1 cellular context compared by ENCODE assay signal in the genomic region with DNA sequence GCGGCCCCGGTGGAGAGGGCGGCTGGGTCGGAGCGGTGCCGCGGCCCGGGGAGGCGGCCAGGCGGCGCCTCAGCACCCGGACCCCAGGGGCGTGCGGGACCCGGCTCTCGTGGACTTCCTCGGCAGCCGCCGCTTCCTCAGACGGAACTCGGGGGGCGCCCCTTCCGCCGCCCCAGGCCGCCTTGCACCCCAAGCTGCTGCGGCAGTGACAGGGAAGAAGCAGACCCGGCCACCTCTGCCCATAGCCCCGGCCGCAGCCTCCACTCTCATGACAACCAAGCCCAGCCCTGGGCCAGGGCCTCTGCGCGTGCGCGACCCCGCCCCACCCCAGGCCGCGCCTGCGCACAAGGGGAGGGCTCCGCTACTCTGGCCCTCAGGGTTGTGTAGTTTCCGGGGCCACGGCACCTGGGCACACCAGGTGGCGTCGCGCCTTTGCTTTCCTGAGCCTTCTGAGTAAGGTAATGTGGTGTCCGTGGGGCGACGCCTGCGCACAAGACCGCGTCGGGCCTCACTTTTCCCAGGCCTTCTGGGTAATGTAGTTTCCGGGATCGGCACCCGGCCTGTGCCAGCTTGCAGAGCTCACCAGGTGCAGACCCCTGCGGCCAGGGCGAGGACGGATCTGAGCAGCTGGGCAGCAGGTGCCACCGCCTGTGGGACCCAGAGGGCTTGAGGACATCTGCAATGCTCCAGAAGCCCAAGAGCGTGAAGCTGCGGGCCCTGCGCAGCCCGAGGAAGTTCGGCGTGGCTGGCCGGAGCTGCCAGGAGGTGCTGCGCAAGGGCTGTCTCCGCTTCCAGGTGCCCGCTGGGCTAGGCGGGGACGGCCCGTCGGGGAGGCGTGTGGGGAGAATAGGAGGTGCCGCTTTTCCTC.
A peak's percentile ranks its signal among the peaks of the same experiment; 100 is the strongest.
TF ChIP-seq lines count a peak whose summit lies in the region.

A gene (minus strand): TSS at position 289 of the 868 bp plus-strand sequence. CDS start 4,804 bp downstream, outside the sequence.
A gene with protein sequence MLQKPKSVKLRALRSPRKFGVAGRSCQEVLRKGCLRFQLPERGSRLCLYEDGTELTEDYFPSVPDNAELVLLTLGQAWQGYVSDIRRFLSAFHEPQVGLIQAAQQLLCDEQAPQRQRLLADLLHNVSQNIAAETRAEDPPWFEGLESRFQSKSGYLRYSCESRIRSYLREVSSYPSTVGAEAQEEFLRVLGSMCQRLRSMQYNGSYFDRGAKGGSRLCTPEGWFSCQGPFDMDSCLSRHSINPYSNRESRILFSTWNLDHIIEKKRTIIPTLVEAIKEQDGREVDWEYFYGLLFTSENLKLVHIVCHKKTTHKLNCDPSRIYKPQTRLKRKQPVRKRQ (plus strand): TSS at position 554 of the 868 bp plus-strand sequence. CDS start 128 bp downstream, at position 682.

TF ChIP-seq in HepG2, 621 proteins besides CTCF, POLR2A, EP300 and RAD21 (continued from another document and continues in another):
- TF ChIP-seq ZNF598 (CRISPR knock-in tag; IDR thresholded peaks at IDR 0.05; ENCODE audit: borderline replicate concordance): no peak
- TF ChIP-seq, protein P1, sequence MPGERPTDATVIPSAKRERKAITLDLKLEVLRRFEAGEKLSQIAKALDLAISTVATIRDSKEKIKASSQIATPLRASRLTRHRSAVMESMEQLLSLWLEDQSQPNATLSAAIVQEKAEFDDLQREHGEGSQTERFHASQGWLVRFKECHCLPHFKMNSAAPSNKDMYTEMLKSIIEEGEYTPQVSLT (CRISPR knock-in tag; IDR thresholded peaks at IDR 0.05; ENCODE audit: borderline replicate concordance, low read depth): no peak
- TF ChIP-seq ATAD3A (CRISPR knock-in tag; IDR thresholded peaks at IDR 0.05): no peak
- TF ChIP-seq DMAP1 (CRISPR knock-in tag; IDR thresholded peaks at IDR 0.05): peak; percentile 67; the same call in 1 of the 2 replicates
- TF ChIP-seq, protein P2, sequence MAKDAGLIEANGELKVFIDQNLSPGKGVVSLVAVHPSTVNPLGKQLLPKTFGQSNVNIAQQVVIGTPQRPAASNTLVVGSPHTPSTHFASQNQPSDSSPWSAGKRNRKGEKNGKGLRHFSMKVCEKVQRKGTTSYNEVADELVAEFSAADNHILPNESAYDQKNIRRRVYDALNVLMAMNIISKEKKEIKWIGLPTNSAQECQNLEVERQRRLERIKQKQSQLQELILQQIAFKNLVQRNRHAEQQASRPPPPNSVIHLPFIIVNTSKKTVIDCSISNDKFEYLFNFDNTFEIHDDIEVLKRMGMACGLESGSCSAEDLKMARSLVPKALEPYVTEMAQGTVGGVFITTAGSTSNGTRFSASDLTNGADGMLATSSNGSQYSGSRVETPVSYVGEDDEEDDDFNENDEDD (CRISPR knock-in tag; IDR thresholded peaks at IDR 0.05; ENCODE audit: borderline replicate concordance): peak; percentile 89; the same call in 1 of the 2 replicates
- no peak for TF ChIP-seq ZNF326 (CRISPR knock-in tag; IDR thresholded peaks at IDR 0.05; ENCODE audit: borderline replicate concordance)
- TF ChIP-seq HOXA3 (CRISPR knock-in tag; IDR thresholded peaks at IDR 0.05): peak; percentile 91
- no peak for TF ChIP-seq HNRNPH1 (optimal IDR thresholded peaks at IDR 0.05; ENCODE audit: low read depth, low read length)
- TF ChIP-seq JUNB (CRISPR knock-in tag; IDR thresholded peaks at IDR 0.05; ENCODE audit: borderline replicate concordance): no peak
- no peak for TF ChIP-seq ZNF101 (CRISPR knock-in tag; IDR thresholded peaks at IDR 0.05; ENCODE audit: borderline replicate concordance, low read depth)
- no peak for TF ChIP-seq SNAI1 (CRISPR knock-in tag; IDR thresholded peaks at IDR 0.05; ENCODE audit: borderline replicate concordance)
- no peak; the same call in 1 of the 2 replicates for TF ChIP-seq KMT2A (CRISPR knock-in tag; IDR thresholded peaks at IDR 0.05)
- no peak for TF ChIP-seq ZKSCAN5 (CRISPR knock-in tag; IDR thresholded peaks at IDR 0.05)
- TF ChIP-seq ZKSCAN1 (IDR thresholded peaks at IDR 0.05; ENCODE audit: low read length): no peak
- TF ChIP-seq PPARG (CRISPR knock-in tag; conservative IDR thresholded peaks at IDR 0.05): 0 out of 2 replicates have a peak, but pooled peaks have one; percentile 19
- TF ChIP-seq FOXO1 (CRISPR knock-in tag; IDR thresholded peaks at IDR 0.05): 0 out of 2 replicates have a peak, but pooled peaks have one; percentile 13
- peak; percentile 44; the same call in 1 of the 2 replicates for TF ChIP-seq SATB2 (CRISPR knock-in tag; IDR thresholded peaks at IDR 0.05)
- TF ChIP-seq ZNF558 (CRISPR knock-in tag; IDR thresholded peaks at IDR 0.05; ENCODE audit: borderline replicate concordance): peak; percentile 46; the same call in 1 of the 2 replicates
- no peak for TF ChIP-seq ZNF644 (CRISPR knock-in tag; IDR thresholded peaks at IDR 0.05; ENCODE audit: low read depth)
- TF ChIP-seq ZNF33B (CRISPR knock-in tag; IDR thresholded peaks at IDR 0.05): no peak; the same call in none of the 2 replicates
- TF ChIP-seq SNAPC2 (CRISPR knock-in tag; IDR thresholded peaks at IDR 0.05): no peak
- TF ChIP-seq TCF7 (IDR thresholded peaks at IDR 0.05; ENCODE audit: low read depth): no peak
- no peak; the same call in 1 of the 2 replicates for TF ChIP-seq ZNF253 (CRISPR knock-in tag; IDR thresholded peaks at IDR 0.05; ENCODE audit: borderline replicate concordance)
- no peak for TF ChIP-seq CENPX (CRISPR knock-in tag; IDR thresholded peaks at IDR 0.05)
- peak; percentile 13; the same call in 1 of the 2 replicates for TF ChIP-seq ZZZ3 (CRISPR knock-in tag; IDR thresholded peaks at IDR 0.05; ENCODE audit: borderline replicate concordance)
- TF ChIP-seq, protein P3, sequence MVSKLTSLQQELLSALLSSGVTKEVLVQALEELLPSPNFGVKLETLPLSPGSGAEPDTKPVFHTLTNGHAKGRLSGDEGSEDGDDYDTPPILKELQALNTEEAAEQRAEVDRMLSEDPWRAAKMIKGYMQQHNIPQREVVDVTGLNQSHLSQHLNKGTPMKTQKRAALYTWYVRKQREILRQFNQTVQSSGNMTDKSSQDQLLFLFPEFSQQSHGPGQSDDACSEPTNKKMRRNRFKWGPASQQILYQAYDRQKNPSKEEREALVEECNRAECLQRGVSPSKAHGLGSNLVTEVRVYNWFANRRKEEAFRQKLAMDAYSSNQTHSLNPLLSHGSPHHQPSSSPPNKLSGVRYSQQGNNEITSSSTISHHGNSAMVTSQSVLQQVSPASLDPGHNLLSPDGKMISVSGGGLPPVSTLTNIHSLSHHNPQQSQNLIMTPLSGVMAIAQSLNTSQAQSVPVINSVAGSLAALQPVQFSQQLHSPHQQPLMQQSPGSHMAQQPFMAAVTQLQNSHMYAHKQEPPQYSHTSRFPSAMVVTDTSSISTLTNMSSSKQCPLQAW (CRISPR knock-in tag; IDR thresholded peaks at IDR 0.05): peak; percentile 89
- no peak for TF ChIP-seq ZNF660 (CRISPR knock-in tag; IDR thresholded peaks at IDR 0.05; ENCODE audit: borderline replicate concordance, low read depth)
- peak; percentile 82 for TF ChIP-seq KDM2A (CRISPR knock-in tag; IDR thresholded peaks at IDR 0.05; ENCODE audit: borderline replicate concordance, low read depth)
- TF ChIP-seq SMAD1 (CRISPR knock-in tag; IDR thresholded peaks at IDR 0.05; ENCODE audit: borderline replicate concordance, low read depth): no peak
- TF ChIP-seq ZSCAN31 (CRISPR knock-in tag; IDR thresholded peaks at IDR 0.05; ENCODE audit: low read depth): peak; percentile 70; the same call in 1 of the 2 replicates
- TF ChIP-seq ZNF282 (IDR thresholded peaks at IDR 0.05; ENCODE audit: partially characterized antibody): no peak
- no peak; the same call in 1 of the 2 replicates for TF ChIP-seq ZFYVE20 (CRISPR knock-in tag; IDR thresholded peaks at IDR 0.05; ENCODE audit: borderline replicate concordance, low read depth)
- TF ChIP-seq, protein P4, sequence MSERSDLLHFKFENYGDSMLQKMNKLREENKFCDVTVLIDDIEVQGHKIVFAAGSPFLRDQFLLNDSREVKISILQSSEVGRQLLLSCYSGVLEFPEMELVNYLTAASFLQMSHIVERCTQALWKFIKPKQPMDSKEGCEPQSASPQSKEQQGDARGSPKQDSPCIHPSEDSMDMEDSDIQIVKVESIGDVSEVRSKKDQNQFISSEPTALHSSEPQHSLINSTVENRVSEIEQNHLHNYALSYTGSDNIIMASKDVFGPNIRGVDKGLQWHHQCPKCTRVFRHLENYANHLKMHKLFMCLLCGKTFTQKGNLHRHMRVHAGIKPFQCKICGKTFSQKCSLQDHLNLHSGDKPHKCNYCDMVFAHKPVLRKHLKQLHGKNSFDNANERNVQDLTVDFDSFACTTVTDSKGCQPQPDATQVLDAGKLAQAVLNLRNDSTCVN (CRISPR knock-in tag; IDR thresholded peaks at IDR 0.05; ENCODE audit: borderline replicate concordance): peak; percentile 66; the same call in 1 of the 2 replicates
- TF ChIP-seq, protein P5, sequence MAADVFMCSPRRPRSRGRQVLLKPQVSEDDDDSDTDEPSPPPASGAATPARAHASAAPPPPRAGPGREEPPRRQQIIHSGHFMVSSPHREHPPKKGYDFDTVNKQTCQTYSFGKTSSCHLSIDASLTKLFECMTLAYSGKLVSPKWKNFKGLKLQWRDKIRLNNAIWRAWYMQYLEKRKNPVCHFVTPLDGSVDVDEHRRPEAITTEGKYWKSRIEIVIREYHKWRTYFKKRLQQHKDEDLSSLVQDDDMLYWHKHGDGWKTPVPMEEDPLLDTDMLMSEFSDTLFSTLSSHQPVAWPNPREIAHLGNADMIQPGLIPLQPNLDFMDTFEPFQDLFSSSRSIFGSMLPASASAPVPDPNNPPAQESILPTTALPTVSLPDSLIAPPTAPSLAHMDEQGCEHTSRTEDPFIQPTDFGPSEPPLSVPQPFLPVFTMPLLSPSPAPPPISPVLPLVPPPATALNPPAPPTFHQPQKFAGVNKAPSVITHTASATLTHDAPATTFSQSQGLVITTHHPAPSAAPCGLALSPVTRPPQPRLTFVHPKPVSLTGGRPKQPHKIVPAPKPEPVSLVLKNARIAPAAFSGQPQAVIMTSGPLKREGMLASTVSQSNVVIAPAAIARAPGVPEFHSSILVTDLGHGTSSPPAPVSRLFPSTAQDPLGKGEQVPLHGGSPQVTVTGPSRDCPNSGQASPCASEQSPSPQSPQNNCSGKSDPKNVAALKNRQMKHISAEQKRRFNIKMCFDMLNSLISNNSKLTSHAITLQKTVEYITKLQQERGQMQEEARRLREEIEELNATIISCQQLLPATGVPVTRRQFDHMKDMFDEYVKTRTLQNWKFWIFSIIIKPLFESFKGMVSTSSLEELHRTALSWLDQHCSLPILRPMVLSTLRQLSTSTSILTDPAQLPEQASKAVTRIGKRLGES (CRISPR knock-in tag; IDR thresholded peaks at IDR 0.05; ENCODE audit: borderline replicate concordance): 0 out of 2 replicates have a peak, but pooled peaks have one; percentile 36
- no peak for TF ChIP-seq GPN1 (CRISPR knock-in tag; IDR thresholded peaks at IDR 0.05; ENCODE audit: borderline replicate concordance)
- TF ChIP-seq MAFG (CRISPR knock-in tag; IDR thresholded peaks at IDR 0.05): no peak
- no peak; the same call in 1 of the 2 replicates for TF ChIP-seq MTA1 (CRISPR knock-in tag; IDR thresholded peaks at IDR 0.05; ENCODE audit: borderline replicate concordance)
- TF ChIP-seq, protein P6, sequence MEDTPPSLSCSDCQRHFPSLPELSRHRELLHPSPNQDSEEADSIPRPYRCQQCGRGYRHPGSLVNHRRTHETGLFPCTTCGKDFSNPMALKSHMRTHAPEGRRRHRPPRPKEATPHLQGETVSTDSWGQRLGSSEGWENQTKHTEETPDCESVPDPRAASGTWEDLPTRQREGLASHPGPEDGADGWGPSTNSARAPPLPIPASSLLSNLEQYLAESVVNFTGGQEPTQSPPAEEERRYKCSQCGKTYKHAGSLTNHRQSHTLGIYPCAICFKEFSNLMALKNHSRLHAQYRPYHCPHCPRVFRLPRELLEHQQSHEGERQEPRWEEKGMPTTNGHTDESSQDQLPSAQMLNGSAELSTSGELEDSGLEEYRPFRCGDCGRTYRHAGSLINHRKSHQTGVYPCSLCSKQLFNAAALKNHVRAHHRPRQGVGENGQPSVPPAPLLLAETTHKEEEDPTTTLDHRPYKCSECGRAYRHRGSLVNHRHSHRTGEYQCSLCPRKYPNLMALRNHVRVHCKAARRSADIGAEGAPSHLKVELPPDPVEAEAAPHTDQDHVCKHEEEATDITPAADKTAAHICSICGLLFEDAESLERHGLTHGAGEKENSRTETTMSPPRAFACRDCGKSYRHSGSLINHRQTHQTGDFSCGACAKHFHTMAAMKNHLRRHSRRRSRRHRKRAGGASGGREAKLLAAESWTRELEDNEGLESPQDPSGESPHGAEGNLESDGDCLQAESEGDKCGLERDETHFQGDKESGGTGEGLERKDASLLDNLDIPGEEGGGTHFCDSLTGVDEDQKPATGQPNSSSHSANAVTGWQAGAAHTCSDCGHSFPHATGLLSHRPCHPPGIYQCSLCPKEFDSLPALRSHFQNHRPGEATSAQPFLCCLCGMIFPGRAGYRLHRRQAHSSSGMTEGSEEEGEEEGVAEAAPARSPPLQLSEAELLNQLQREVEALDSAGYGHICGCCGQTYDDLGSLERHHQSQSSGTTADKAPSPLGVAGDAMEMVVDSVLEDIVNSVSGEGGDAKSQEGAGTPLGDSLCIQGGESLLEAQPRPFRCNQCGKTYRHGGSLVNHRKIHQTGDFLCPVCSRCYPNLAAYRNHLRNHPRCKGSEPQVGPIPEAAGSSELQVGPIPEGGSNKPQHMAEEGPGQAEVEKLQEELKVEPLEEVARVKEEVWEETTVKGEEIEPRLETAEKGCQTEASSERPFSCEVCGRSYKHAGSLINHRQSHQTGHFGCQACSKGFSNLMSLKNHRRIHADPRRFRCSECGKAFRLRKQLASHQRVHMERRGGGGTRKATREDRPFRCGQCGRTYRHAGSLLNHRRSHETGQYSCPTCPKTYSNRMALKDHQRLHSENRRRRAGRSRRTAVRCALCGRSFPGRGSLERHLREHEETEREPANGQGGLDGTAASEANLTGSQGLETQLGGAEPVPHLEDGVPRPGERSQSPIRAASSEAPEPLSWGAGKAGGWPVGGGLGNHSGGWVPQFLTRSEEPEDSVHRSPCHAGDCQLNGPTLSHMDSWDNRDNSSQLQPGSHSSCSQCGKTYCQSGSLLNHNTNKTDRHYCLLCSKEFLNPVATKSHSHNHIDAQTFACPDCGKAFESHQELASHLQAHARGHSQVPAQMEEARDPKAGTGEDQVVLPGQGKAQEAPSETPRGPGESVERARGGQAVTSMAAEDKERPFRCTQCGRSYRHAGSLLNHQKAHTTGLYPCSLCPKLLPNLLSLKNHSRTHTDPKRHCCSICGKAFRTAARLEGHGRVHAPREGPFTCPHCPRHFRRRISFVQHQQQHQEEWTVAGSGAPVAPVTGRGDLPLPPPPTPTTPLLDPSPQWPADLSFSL (CRISPR knock-in tag; IDR thresholded peaks at IDR 0.05): no peak
- peak; percentile 69 for TF ChIP-seq AHR (CRISPR knock-in tag; IDR thresholded peaks at IDR 0.05)
- no peak for TF ChIP-seq ZNF878 (CRISPR knock-in tag; IDR thresholded peaks at IDR 0.05)
- no peak for TF ChIP-seq RFXANK (CRISPR knock-in tag; IDR thresholded peaks at IDR 0.05)
- TF ChIP-seq TOPORS (CRISPR knock-in tag; IDR thresholded peaks at IDR 0.05): no peak
- TF ChIP-seq ZFP90 (CRISPR knock-in tag; IDR thresholded peaks at IDR 0.05; ENCODE audit: borderline replicate concordance): peak; percentile 34; the same call in 1 of the 2 replicates
- no peak for TF ChIP-seq MBNL3 (CRISPR knock-in tag; conservative IDR thresholded peaks at IDR 0.05)
